Comparison of ENCODE assay signal across 7 cellular contexts in genomic region chr9:34547960-34548603, GRCh38. TPM values are rescaled to one million over a fixed set of nuclear protein-coding genes. Genes with fewer than 3 reads are reported as not detected.
DNase-seq lines count a peak whose midpoint lies in the region; ATAC-seq and TF ChIP-seq lines count a peak whose summit lies in the region.

No MANE protein-coding gene starts in this region.

- H3K4me2 ChIP-seq in Loucy (ENCODE audit: low read depth, low read length, poor library complexity, severe bottlenecking), result no peak overlapping the region

- TF ChIP-seq CTCF in Loucy (conservative IDR thresholded peaks at IDR 0.05; ENCODE audit: low read length) (peak; percentile 51), dorsolateral prefrontal cortex (IDR thresholded peaks at IDR 0.05 in 54 of 56, conservative IDR thresholded peaks at IDR 0.05 in 2 of 56; ENCODE audit: low read depth in 1 of 56, partially characterized antibody in 56 of 56) (peak; percentile 50 to 95 (median 87)), lower leg skin (IDR thresholded peaks at IDR 0.05) (peak in 1 of 3 donors; percentile 77)

- H3K27me3 ChIP-seq in Loucy (ENCODE audit: insufficient read depth, low read length, poor library complexity, severe bottlenecking) (no peaks in the 10 kb centered on the region), dorsolateral prefrontal cortex (no peaks in the 10 kb centered on the region)

- H3K9me2 ChIP-seq in Loucy (replicated peaks; ENCODE audit: low read depth, low read length), result no peaks in the 10 kb centered on the region

- 11 to 15% methylated on average over 13 of the region's 13 CpGs for WGBS in lower leg skin, 2 donors

- ATAC-seq in HG03280 (IDR thresholded peaks at IDR 0.05; ENCODE audit: unreplicated experiment), result no peak

- no peaks in the 10 kb centered on the region for H3K36me3 ChIP-seq in Loucy (ENCODE audit: insufficient read depth, low read length)

- DNase-seq in GM04504 (ENCODE audit: low read depth), result peak; percentile 48
- DNase-seq in UCSD-AML1 (lab: John Stamatoyannopoulos, UW; ENCODE audit: unreplicated experiment), result peak; percentile 43
- peak; percentile 77 to 90 (median 86) for DNase-seq in dorsolateral prefrontal cortex
- peak; percentile 52 to 95 for DNase-seq in lower leg skin (ENCODE audit: low spot score in 2 of 2)
- peak; percentile 27 for DNase-seq in stromal cell of bone marrow (ENCODE audit: low read depth)

- no peaks in the 10 kb centered on the region for H3K79me2 ChIP-seq in Loucy (ENCODE audit: insufficient read depth, low read length)

- H3K4me3 ChIP-seq in Loucy (ENCODE audit: low read length, poor library complexity, severe bottlenecking) (no peak overlapping the region), dorsolateral prefrontal cortex (no peak overlapping the region), lower leg skin (ENCODE audit: low read depth, poor library complexity, severe bottlenecking) (no peak overlapping the region)

- intact Hi-C loops in dorsolateral prefrontal cortex (cut with DNase I), result loop anchor here (1.0 to 5.0 kb wide), 8 partner anchors 43 to 216 kb away; partner anchors contain the start of genes DNAI1 (in 1 of the 2) and FAM219A (in 1 of the 2)
- intact Hi-C loops in lower leg skin (cut with DNase I; ENCODE audit: low total_unique reads), result no loop called here

- H3F3A ChIP-seq in Loucy (ENCODE audit: low read depth), result no peaks in the 10 kb centered on the region

- peak overlapping the region in 19 of 59 donors; percentile 3 to 55 (median 34) for H3K27ac ChIP-seq in dorsolateral prefrontal cortex

- no peak overlapping the region for H3K9ac ChIP-seq in Loucy (ENCODE audit: low read depth, low read length, poor library complexity, severe bottlenecking)

- H2AFZ ChIP-seq in Loucy (ENCODE audit: low read length), result no peak overlapping the region

- H4K20me1 ChIP-seq in Loucy (ENCODE audit: insufficient read depth, low read length, poor library complexity, severe bottlenecking), result no peaks in the 10 kb centered on the region

- no peaks in the 10 kb centered on the region for H3K4me1 ChIP-seq in Loucy (ENCODE audit: insufficient read depth, low read length, poor library complexity, severe bottlenecking)

- no peak for TF ChIP-seq POLR2A in lower leg skin (IDR thresholded peaks at IDR 0.05)

- H3K9me3 ChIP-seq in Loucy (ENCODE audit: insufficient read depth, low read depth, low read length), result no peaks in the 10 kb centered on the region

RNA-seq across cellular contexts. Expression of gene ENHO, which starts 25.3 kb away (rescaled TPM):
- total RNA-seq in dorsolateral prefrontal cortex (100 to 1,000 TPM in 101 of 120 experiments, 10 to 100 TPM in 19; 56.2 to 336 (median 124) TPM), lower leg skin (1 to 10 TPM in 2 of 4 donors, under 1 TPM in 1, not detected in 1; 0.91 to 7.6 (median 2.6) TPM)

RNA-seq across cellular contexts. Expression of gene CNTFR, which starts 41.4 kb away (rescaled TPM):
- 100 to 1,000 TPM in 12 of 120 experiments, 10 to 100 TPM in 108; 36.2 to 149 (median 67.2) TPM for total RNA-seq in dorsolateral prefrontal cortex
- 10 to 100 TPM in 1 of 4 donors, 1 to 10 TPM in 3; 2.5 to 13.4 (median 3.9) TPM for total RNA-seq in lower leg skin

Comparison
In these comparisons a context has a peak if more than half of its experiments do, and no peak if none do; other contexts are left out.
1. DNase-seq: peak in every context shown above with its lines; median percentile 86 in dorsolateral prefrontal cortex; 74 in lower leg skin; 48 in GM04504; 43 in UCSD-AML1; 27 in stromal cell of bone marrow.
2. RNA of gene ENHO, which starts 25.3 kb away (total RNA-seq): 56.2 to 336 TPM in dorsolateral prefrontal cortex; 0.91 to 7.6 TPM in lower leg skin; every median in the first group is over 4 times any median in the second.